19 cellular contexts compared by ENCODE assay signal in genomic region chr10:5090551-5090950, GRCh38.
"Had no signal": no experiment of that assay in that cellular context is flagged by ENCODE, and none has a peak within 500 bp of the region (broad histone marks: within the 10 kb centered on the region; RNA-seq: fewer than 3 reads in every experiment).

No MANE protein-coding gene starts in this region.

- H3K27ac ChIP-seq: neutrophil, parathyroid adenoma, tibial nerve, vagina, VCaP had no signal

- H3K27me3 ChIP-seq: tibial nerve, vagina had no signal

- H3K4me3 Mint-ChIP-seq: central memory CD8-positive, alpha-beta T cell; naive thymus-derived CD4-positive, alpha-beta T cell had no signal

- H3K4me3 ChIP-seq: lung, tibial nerve, vagina had no signal

- H3K27ac Mint-ChIP-seq: activated T-helper 2 cell treated with anti-CD3 and anti-CD28 coated beads, Interferon-gamma antibody, Interleukin-2, Interleukin-4, amounts not matched to agents 10 μg/mL and 5 μg/mL and 100 μg/mL, durations not matched to agents 14 hours and 24 hours and 36 hours; naive thymus-derived CD4-positive, alpha-beta T cell had no signal

- H3K4me1 ChIP-seq: parathyroid adenoma, vagina had no signal

- H3K36me3 ChIP-seq: neutrophil, tibial nerve, vagina had no signal

- DNase-seq: activated CD4-positive, alpha-beta T cell treated with anti-CD3 and anti-CD28 coated beads for 1 hour; activated CD4-positive, alpha-beta T cell treated with anti-CD3 and anti-CD28 coated beads, Interleukin-2, amount 50 U/mL, for 48 hours; activated naive CD4-positive, alpha-beta T cell treated with anti-CD3 and anti-CD28 coated beads, Interleukin-2, amount 50 U/mL, for 16 hours; activated T-cell treated with anti-CD3 and anti-CD28 coated beads, Interleukin-2, amount 50 U/mL, for 1 hour; amniotic stem cell; effector CD8-positive, alpha-beta T cell; left cardiac atrium; stimulated activated CD4-positive, alpha-beta T cell treated with anti-CD3 and anti-CD28 coated beads, Interleukin-4, amount 100 ng/mL, for 1 hour; substantia nigra; T1000 had no signal

- H3K9me3 ChIP-seq: neutrophil had no signal

- H3K4me1 Mint-ChIP-seq: central memory CD8-positive, alpha-beta T cell had no signal
